Comparison of ENCODE assay signal across 8 cellular contexts in genomic region chr15:82832601-82833209, GRCh38. TPM values are rescaled to one million over a fixed set of nuclear protein-coding genes. Genes with fewer than 3 reads are reported as not detected.
DNase-seq lines count a peak whose midpoint lies in the region; ATAC-seq and TF ChIP-seq lines count a peak whose summit lies in the region.

No MANE protein-coding gene starts in this region.

- H3K9me3 ChIP-seq in RWPE2 (ENCODE audit: severe bottlenecking), result no peaks in the 10 kb centered on the region
- H3K9me3 ChIP-seq in colonic mucosa, result no peaks in the 10 kb centered on the region

- intact Hi-C loops in colonic mucosa (cut with DNase I), result no loop called here

- peak overlapping the region; percentile 99 for H3K27ac ChIP-seq in RWPE2 (ENCODE audit: poor library complexity, severe bottlenecking)
- no peak overlapping the region for H3K27ac ChIP-seq in colonic mucosa

- TF ChIP-seq CTCF in RWPE2 (IDR thresholded peaks at IDR 0.05; ENCODE audit: poor library complexity, severe bottlenecking) (peak; percentile 40), choroid plexus epithelial cell (conservative IDR thresholded peaks at IDR 0.05; ENCODE audit: low read depth, low read length) (peak; percentile 34), colonic mucosa (IDR thresholded peaks at IDR 0.05) (no peak)

- no peaks in the 10 kb centered on the region for H3K27me3 ChIP-seq in RWPE2 (ENCODE audit: insufficient read depth, poor library complexity, severe bottlenecking)
- H3K27me3 ChIP-seq in colonic mucosa, result no peaks in the 10 kb centered on the region

- peak; percentile 32 for DNase-seq in stimulated activated naive CD4-positive, alpha-beta T cell treated with Interleukin-2 at 50 U/mL for 16 hours (lab: John Stamatoyannopoulos, UW)
- DNase-seq in stimulated activated naive CD4-positive, alpha-beta T cell (lab: John Stamatoyannopoulos, UW), result no peak
- DNase-seq in RWPE2 (ENCODE audit: low spot score), result peak; percentile 88
- DNase-seq in choroid plexus epithelial cell (ENCODE audit: low read depth), result peak; percentile 86
- DNase-seq in skeletal muscle cell (ENCODE audit: low read depth), result peak; percentile 58
- no peak for DNase-seq in colonic mucosa
- no peak for DNase-seq in DMS 273 treated with DMSO at 0.1 percent for 48 hours (lab: John Stamatoyannopoulos, UW)

- H3K4me3 ChIP-seq in RWPE2 (ENCODE audit: severe bottlenecking) (no peak overlapping the region), choroid plexus epithelial cell (ENCODE audit: low read depth, low read length) (no peak overlapping the region), skeletal muscle cell (ENCODE audit: low read depth, low read length) (no peak overlapping the region), colonic mucosa (no peak overlapping the region)

- H3K36me3 ChIP-seq in RWPE2 (ENCODE audit: low read depth) (peaks cover 91% of the 10 kb centered on the region), colonic mucosa (peaks cover 24% of the 10 kb centered on the region)

- no peak overlapping the region for H3K9ac ChIP-seq in colonic mucosa (ENCODE audit: low read depth in 2 of 2, low read length in 2 of 2)

- H3K4me1 ChIP-seq in RWPE2 (ENCODE audit: insufficient read depth, poor library complexity, severe bottlenecking) (peaks cover 30% of the 10 kb centered on the region), colonic mucosa (no peaks in the 10 kb centered on the region)

- peak; percentile 55 for ATAC-seq in HG03025 (IDR thresholded peaks at IDR 0.05; ENCODE audit: low FRiP score, unreplicated experiment)
- ATAC-seq in RWPE2 (ENCODE audit: low read depth), result peak; percentile 95

RNA-seq across cellular contexts. Expression of gene WHAMM, which starts 23.3 kb away (rescaled TPM):
- 10 to 100 TPM; 11.9 to 13.1 TPM for total RNA-seq in colonic mucosa

RNA-seq across cellular contexts. Expression of gene FSD2, which starts 26.8 kb away (rescaled TPM):
- not detected for total RNA-seq in colonic mucosa

Comparison
In these comparisons a context has a peak if more than half of its experiments do, and no peak if none do; other contexts are left out.
1. DNase-seq: peak in stimulated activated naive CD4-positive, alpha-beta T cell treated with Interleukin-2 at 50 U/mL for 16 hours (single experiment), RWPE2 (single experiment), choroid plexus epithelial cell (single experiment) and skeletal muscle cell (single experiment); none in stimulated activated naive CD4-positive, alpha-beta T cell (0 of 6), colonic mucosa (single experiment) and DMS 273 treated with DMSO at 0.1 percent for 48 hours (single experiment).